In the genomic region with DNA sequence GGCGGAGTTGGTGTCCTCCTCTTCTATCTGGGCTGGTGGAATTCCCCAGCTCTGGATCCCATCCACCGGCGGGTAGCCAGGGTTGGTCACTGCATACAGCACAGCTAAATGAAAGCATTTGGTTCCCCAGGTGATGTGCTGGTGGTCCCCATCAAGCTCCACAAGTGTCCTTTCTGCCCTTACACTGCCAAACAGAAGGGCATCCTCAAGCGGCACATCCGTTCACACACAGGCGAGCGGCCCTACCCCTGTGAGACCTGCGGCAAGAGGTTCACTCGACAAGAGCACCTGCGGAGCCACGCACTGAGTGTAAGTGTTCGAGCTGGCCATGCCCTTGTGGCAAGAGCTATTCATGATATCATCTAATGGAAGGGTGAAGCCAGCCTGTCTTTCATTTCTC, we compare ENCODE assay signal across 34 cellular contexts. TPM values are rescaled to one million over a fixed set of nuclear protein-coding genes. Genes with fewer than 3 reads are reported as not detected.
"Had no signal": no experiment of that assay in that cellular context is flagged by ENCODE, and none has a peak within 500 bp of the region (broad histone marks: within the 10 kb centered on the region; RNA-seq: fewer than 3 reads in every experiment).

No MANE protein-coding gene starts in this region.

- H3K9me3 ChIP-seq: ascending aorta, breast epithelium, esophagus muscularis mucosa, gastrocnemius medialis, heart left ventricle had no signal

- H3K36me3 ChIP-seq: ascending aorta, breast epithelium, cardiac muscle cell, esophagus muscularis mucosa, gastrocnemius medialis, heart left ventricle had no signal

- DNase-seq: activated CD4-positive, alpha-beta memory T cell treated with anti-CD3 and anti-CD28 coated beads for 36 hours; activated CD4-positive, alpha-beta T cell treated with anti-CD3 and anti-CD28 coated beads for 36 hours; activated CD4-positive, alpha-beta T cell treated with anti-CD3 and anti-CD28 coated beads, Interleukin-2, amount 10 ng/mL, durations not matched to agents 24 days and 14 days; activated CD4-positive, CD25-positive, alpha-beta regulatory T cell; activated CD4-positive, CD25-positive, alpha-beta regulatory T cell treated with anti-CD3 and anti-CD28 coated beads, Interleukin-2, amount 50 U/mL, for 72 hours; activated CD8-positive, alpha-beta memory T cell treated with anti-CD3 and anti-CD28 coated beads, Interleukin-2, amount 10 ng/mL, durations not matched to agents 7 days and 5 days; activated CD8-positive, alpha-beta memory T cell treated with anti-CD3 and anti-CD28 coated beads, Interleukin-2, amount 50 U/mL, for 4 hours; activated CD8-positive, alpha-beta T cell treated with anti-CD3 and anti-CD28 coated beads, Interleukin-2, amount 10 ng/mL, durations not matched to agents 7 days and 5 days; activated effector memory CD4-positive, alpha-beta T cell treated with anti-CD3 and anti-CD28 coated beads, Interleukin-2, amount 50 U/mL, for 16 hours; activated naive CD4-positive, alpha-beta T cell treated with anti-CD3 and anti-CD28 coated beads, Interleukin-2, amount 10 ng/mL, durations not matched to agents 7 days and 5 days; activated naive CD8-positive, alpha-beta T cell treated with anti-CD3 and anti-CD28 coated beads, Interleukin-2, amount 10 ng/mL, durations not matched to agents 7 days and 5 days; activated T-cell treated with anti-CD3 and anti-CD28 coated beads, Interleukin-2, amount 50 U/mL, for 1 hour; activated T-cell treated with anti-CD3 and anti-CD28 coated beads, Interleukin-2, amount 50 U/mL, for 48 hours; dorsolateral prefrontal cortex; effector memory CD4-positive, alpha-beta T cell; erythroblast; foreskin keratinocyte; gastrocnemius medialis; glutamatergic neuron; heart left ventricle; T-helper 2 cell had no signal

- H3K36me3 Mint-ChIP-seq: activated CD4-positive, alpha-beta memory T cell treated with anti-CD3 and anti-CD28 coated beads for 36 hours; activated CD8-positive, alpha-beta memory T cell treated with anti-CD3 and anti-CD28 coated beads, Interleukin-2, amount 10 ng/mL, durations not matched to agents 7 days and 5 days; activated naive CD4-positive, alpha-beta T cell treated with anti-CD3 and anti-CD28 coated beads, Interleukin-2, amount 10 ng/mL, durations not matched to agents 7 days and 5 days; activated naive CD4-positive, alpha-beta T cell treated with anti-CD3 and anti-CD28 coated beads, Interleukin-2, amount 50 U/mL, for 72 hours; activated naive CD8-positive, alpha-beta T cell treated with anti-CD3 and anti-CD28 coated beads, Interleukin-2, amount 10 ng/mL, durations not matched to agents 7 days and 5 days had no signal

- H3K27ac Mint-ChIP-seq: activated CD4-positive, alpha-beta memory T cell treated with anti-CD3 and anti-CD28 coated beads for 36 hours; activated CD4-positive, alpha-beta T cell treated with anti-CD3 and anti-CD28 coated beads for 36 hours; activated CD4-positive, alpha-beta T cell treated with anti-CD3 and anti-CD28 coated beads, Interleukin-2, amount 10 ng/mL, durations not matched to agents 24 days and 14 days; activated CD8-positive, alpha-beta memory T cell treated with anti-CD3 and anti-CD28 coated beads, Interleukin-2, amount 10 ng/mL, durations not matched to agents 7 days and 5 days; activated CD8-positive, alpha-beta T cell treated with anti-CD3 and anti-CD28 coated beads, Interleukin-2, amount 10 ng/mL, durations not matched to agents 7 days and 5 days; activated naive CD4-positive, alpha-beta T cell treated with anti-CD3 and anti-CD28 coated beads, Interleukin-2, amount 10 ng/mL, durations not matched to agents 7 days and 5 days; activated naive CD4-positive, alpha-beta T cell treated with anti-CD3 and anti-CD28 coated beads, Interleukin-2, amount 50 U/mL, for 72 hours; activated naive CD8-positive, alpha-beta T cell treated with anti-CD3 and anti-CD28 coated beads, Interleukin-2, amount 10 ng/mL, durations not matched to agents 7 days and 5 days; activated T-helper 1 cell treated with anti-CD3 and anti-CD28 coated beads, Interleukin-12 subunit alpha, Interleukin-12 subunit beta, Interleukin-2, Interleukin-4 antibody, amounts not matched to agents 30 ng/mL and 10 ng/mL and 1 ng/mL, durations not matched to agents 14 hours and 24 hours and 36 hours; activated T-helper 2 cell treated with anti-CD3 and anti-CD28 coated beads, Interferon-gamma antibody, Interleukin-2, Interleukin-4, amounts not matched to agents 10 μg/mL and 5 μg/mL and 100 μg/mL, durations not matched to agents 14 hours and 24 hours and 36 hours; brain; dendritic cell treated with granulocyte-macrophage colony-stimulating factor and Interleukin-4, amounts not matched to agents 40 ng/mL and 50 ng/mL, for 4 days had no signal

- H3K4me1 Mint-ChIP-seq: activated CD4-positive, alpha-beta T cell treated with anti-CD3 and anti-CD28 coated beads for 36 hours; activated CD4-positive, alpha-beta T cell treated with anti-CD3 and anti-CD28 coated beads, Interleukin-2, amount 10 ng/mL, durations not matched to agents 24 days and 14 days; activated CD8-positive, alpha-beta memory T cell treated with anti-CD3 and anti-CD28 coated beads, Interleukin-2, amount 10 ng/mL, durations not matched to agents 7 days and 5 days; activated naive CD4-positive, alpha-beta T cell treated with anti-CD3 and anti-CD28 coated beads, Interleukin-2, amount 10 ng/mL, durations not matched to agents 7 days and 5 days; activated naive CD8-positive, alpha-beta T cell treated with anti-CD3 and anti-CD28 coated beads, Interleukin-2, amount 10 ng/mL, durations not matched to agents 7 days and 5 days; brain; central memory CD8-positive, alpha-beta T cell had no signal

- H3K4me1 ChIP-seq: breast epithelium, esophagus muscularis mucosa, foreskin keratinocyte, gastrocnemius medialis had no signal

- H3K27ac ChIP-seq: ascending aorta, breast epithelium, cardiac muscle cell, coronary artery, dorsolateral prefrontal cortex, esophagus muscularis mucosa, foreskin keratinocyte, gastrocnemius medialis, heart left ventricle had no signal

- H3K4me3 ChIP-seq: ascending aorta, breast epithelium, cardiac muscle cell, coronary artery, dorsolateral prefrontal cortex, esophagus muscularis mucosa, gastrocnemius medialis, heart left ventricle had no signal

- H3K27me3 ChIP-seq: ascending aorta, breast epithelium, cardiac muscle cell, dorsolateral prefrontal cortex, esophagus muscularis mucosa, gastrocnemius medialis, heart left ventricle had no signal

- H3K9me3 Mint-ChIP-seq: activated CD4-positive, alpha-beta memory T cell treated with anti-CD3 and anti-CD28 coated beads for 36 hours; activated CD4-positive, alpha-beta T cell treated with anti-CD3 and anti-CD28 coated beads, Interleukin-2, amount 10 ng/mL, durations not matched to agents 24 days and 14 days; activated naive CD4-positive, alpha-beta T cell treated with anti-CD3 and anti-CD28 coated beads, Interleukin-2, amount 10 ng/mL, durations not matched to agents 7 days and 5 days; activated naive CD4-positive, alpha-beta T cell treated with anti-CD3 and anti-CD28 coated beads, Interleukin-2, amount 50 U/mL, for 72 hours; activated T-helper 1 cell treated with anti-CD3 and anti-CD28 coated beads, Interleukin-12 subunit alpha, Interleukin-12 subunit beta, Interleukin-2, Interleukin-4 antibody, amounts not matched to agents 30 ng/mL and 10 ng/mL and 1 ng/mL, durations not matched to agents 14 hours and 24 hours and 36 hours; activated T-helper 2 cell treated with anti-CD3 and anti-CD28 coated beads, Interferon-gamma antibody, Interleukin-2, Interleukin-4, amounts not matched to agents 10 μg/mL and 5 μg/mL and 100 μg/mL, durations not matched to agents 14 hours and 24 hours and 36 hours; central memory CD8-positive, alpha-beta T cell; dendritic cell treated with granulocyte-macrophage colony-stimulating factor and Interleukin-4, amounts not matched to agents 40 ng/mL and 50 ng/mL, for 4 days had no signal

- H3K4me3 Mint-ChIP-seq: activated CD4-positive, alpha-beta memory T cell treated with anti-CD3 and anti-CD28 coated beads for 36 hours; activated CD4-positive, alpha-beta T cell treated with anti-CD3 and anti-CD28 coated beads for 36 hours; activated CD4-positive, alpha-beta T cell treated with anti-CD3 and anti-CD28 coated beads, Interleukin-2, amount 10 ng/mL, durations not matched to agents 24 days and 14 days; activated CD8-positive, alpha-beta memory T cell treated with anti-CD3 and anti-CD28 coated beads, Interleukin-2, amount 10 ng/mL, durations not matched to agents 7 days and 5 days; activated CD8-positive, alpha-beta T cell treated with anti-CD3 and anti-CD28 coated beads, Interleukin-2, amount 10 ng/mL, durations not matched to agents 7 days and 5 days; activated naive CD4-positive, alpha-beta T cell treated with anti-CD3 and anti-CD28 coated beads, Interleukin-2, amount 10 ng/mL, durations not matched to agents 7 days and 5 days; activated naive CD8-positive, alpha-beta T cell treated with anti-CD3 and anti-CD28 coated beads, Interleukin-2, amount 10 ng/mL, durations not matched to agents 7 days and 5 days; activated T-helper 1 cell treated with anti-CD3 and anti-CD28 coated beads, Interleukin-12 subunit alpha, Interleukin-12 subunit beta, Interleukin-2, Interleukin-4 antibody, amounts not matched to agents 30 ng/mL and 10 ng/mL and 1 ng/mL, durations not matched to agents 14 hours and 24 hours and 36 hours; brain; central memory CD8-positive, alpha-beta T cell; dendritic cell treated with granulocyte-macrophage colony-stimulating factor and Interleukin-4, amounts not matched to agents 40 ng/mL and 50 ng/mL, for 4 days had no signal

RNA-seq across cellular contexts. Expression of gene ZBTB8B, which starts 15.9 kb away (rescaled TPM):
- total RNA-seq: activated CD4-positive, alpha-beta memory T cell treated with anti-CD3 and anti-CD28 coated beads for 36 hours; activated CD4-positive, alpha-beta T cell treated with anti-CD3 and anti-CD28 coated beads for 36 hours; activated CD4-positive, alpha-beta T cell treated with anti-CD3 and anti-CD28 coated beads, Interleukin-2, amount 10 ng/mL, durations not matched to agents 24 days and 14 days; activated CD8-positive, alpha-beta memory T cell treated with anti-CD3 and anti-CD28 coated beads for 36 hours; activated CD8-positive, alpha-beta memory T cell treated with anti-CD3 and anti-CD28 coated beads, Interleukin-2, amount 10 ng/mL, durations not matched to agents 7 days and 5 days; activated CD8-positive, alpha-beta T cell treated with anti-CD3 and anti-CD28 coated beads, Interleukin-2, amount 10 ng/mL, durations not matched to agents 7 days and 5 days; activated naive CD4-positive, alpha-beta T cell treated with anti-CD3 and anti-CD28 coated beads, Interleukin-2, amount 50 U/mL, for 72 hours; activated naive CD8-positive, alpha-beta T cell treated with anti-CD3 and anti-CD28 coated beads, Interleukin-2, amount 10 ng/mL, durations not matched to agents 7 days and 5 days; activated T-helper 1 cell treated with anti-CD3 and anti-CD28 coated beads, Interleukin-12 subunit alpha, Interleukin-12 subunit beta, Interleukin-2, Interleukin-4 antibody, amounts not matched to agents 30 ng/mL and 10 ng/mL and 1 ng/mL, durations not matched to agents 14 hours and 24 hours and 36 hours; activated T-helper 2 cell treated with anti-CD3 and anti-CD28 coated beads, Interferon-gamma antibody, Interleukin-2, Interleukin-4, amounts not matched to agents 10 μg/mL and 5 μg/mL and 100 μg/mL, durations not matched to agents 14 hours and 24 hours and 36 hours; gastrocnemius medialis; T-helper 1 cell treated with Interleukin-12 subunit alpha and Interleukin-12 subunit beta and Interleukin-4 antibody, amounts not matched to agents 30 ng/mL and 1 ng/mL, for 36 hours had no signal
- polyA plus RNA-seq: foreskin keratinocyte had no signal
